ENCODE assay signal across 8 cellular contexts in the genomic region with DNA sequence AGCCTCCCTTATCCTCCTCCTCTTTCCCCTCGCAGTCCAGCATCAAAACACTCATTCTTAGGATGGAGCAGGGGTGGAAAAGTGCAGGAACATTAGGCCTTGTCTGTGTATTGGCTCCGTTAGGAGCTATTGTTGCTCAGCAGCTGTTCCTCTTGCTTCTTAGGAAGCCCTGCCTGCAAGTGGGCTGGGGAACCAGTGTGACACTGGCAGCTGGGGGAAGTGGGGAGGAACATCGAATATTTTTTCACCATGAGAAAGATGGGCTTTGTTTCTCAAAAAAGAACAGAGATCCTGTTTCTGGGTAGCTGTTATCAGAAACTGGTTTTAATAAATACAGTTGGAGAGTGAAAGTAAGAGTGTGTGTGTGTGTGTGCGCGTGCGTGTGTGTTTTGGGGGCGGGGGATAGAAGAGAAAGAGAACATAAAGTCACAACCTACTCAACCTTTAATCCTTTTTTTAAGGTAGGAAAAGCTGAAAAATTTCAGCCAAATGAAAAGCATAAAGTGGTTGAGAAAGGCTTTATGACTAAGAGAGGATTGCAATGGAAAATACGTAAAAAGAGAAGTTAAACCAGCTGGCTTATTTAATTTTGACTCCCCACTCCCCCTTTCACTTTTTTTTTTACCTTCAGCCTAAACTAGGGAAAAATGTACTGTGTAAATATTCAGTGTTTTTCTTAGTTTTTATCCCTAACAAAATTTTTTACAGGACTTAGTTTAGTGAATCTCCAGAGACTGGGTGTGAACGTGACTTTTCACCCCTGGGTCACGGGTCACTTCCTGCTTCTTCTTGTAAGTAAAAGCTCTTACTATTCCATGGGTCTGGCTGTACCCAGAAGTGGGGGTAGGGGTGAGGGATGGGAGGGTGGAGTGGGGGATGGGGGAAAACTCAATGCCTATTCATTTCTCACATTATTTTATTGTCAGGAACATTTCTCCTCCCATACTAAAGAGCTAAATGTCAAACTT.
DNase-seq lines count a peak whose midpoint lies in the region; ATAC-seq and TF ChIP-seq lines count a peak whose summit lies in the region.

No MANE protein-coding gene starts in this region.

- peak; percentile 26 for ATAC-seq in HG03066 (IDR thresholded peaks at IDR 0.05; ENCODE audit: low read depth, unreplicated experiment)
- peak; percentile 47 for ATAC-seq in activated B cell treated with CpG ODN at 0.5 μM for 24 hours (ENCODE audit: low read depth)
- peak; percentile 46 to 49 for ATAC-seq in stimulated activated naive B cell treated with anti-CD40 and anti-IgM and Interleukin-4, amounts not matched to agents 10 μg/mL and 1 μg/mL and 100 μg/mL, for 72 hours (replicated peaks)
- no peak for ATAC-seq in HG02970 (IDR thresholded peaks at IDR 0.05; ENCODE audit: low FRiP score, unreplicated experiment)

- H3K4me1 Mint-ChIP-seq in activated B cell treated with CpG ODN at 0.5 μM for 24 hours, result peaks cover 64% of the 10 kb centered on the region
- peaks cover 40 to 68% of the 10 kb centered on the region in 2 donors for H3K4me1 Mint-ChIP-seq in stimulated activated naive B cell treated with anti-CD40 and anti-IgM and Interleukin-4, amounts not matched to agents 10 μg/mL and 1 μg/mL and 100 μg/mL, for 72 hours
- H3K4me1 Mint-ChIP-seq in endothelial cell (ENCODE audit: unreplicated experiment), result peaks cover 9% of the 10 kb centered on the region

- H3K4me3 ChIP-seq in GM06990 (replicated peaks; ENCODE audit: low read depth, low read length), result peak overlapping the region; percentile 29
- no peak overlapping the region for H3K4me3 ChIP-seq in mucosa of stomach (ENCODE audit: low read length)

- H3K27me3 Mint-ChIP-seq in activated B cell treated with CpG ODN at 0.5 μM for 24 hours (no peaks in the 10 kb centered on the region), endothelial cell (ENCODE audit: unreplicated experiment) (no peaks in the 10 kb centered on the region)
- H3K27me3 Mint-ChIP-seq in stimulated activated naive B cell treated with anti-CD40 and anti-IgM and Interleukin-4, amounts not matched to agents 10 μg/mL and 1 μg/mL and 100 μg/mL, for 72 hours, result no peaks in the 10 kb centered on the region

- H3K27ac Mint-ChIP-seq in activated B cell treated with CpG ODN at 0.5 μM for 24 hours, result peak overlapping the region; percentile 94
- H3K27ac Mint-ChIP-seq in stimulated activated naive B cell treated with anti-CD40 and anti-IgM and Interleukin-4, amounts not matched to agents 10 μg/mL and 1 μg/mL and 100 μg/mL, for 72 hours, result peak overlapping the region; percentile 94
- no peak overlapping the region for H3K27ac Mint-ChIP-seq in endothelial cell (ENCODE audit: unreplicated experiment)

- POLR2A ChIA-PET in activated B cell treated with CpG ODN at 0.5 μM for 24 hours (lab: Charles Lee), result interaction anchor here (0.5 to 11.4 kb wide), 35 partner anchors 11 to 381 kb away, joined by 3 to 167 read pairs (median 5); a partner anchor contains a TSS

- peaks cover 44% of the 10 kb centered on the region for H3K4me1 ChIP-seq in mucosa of stomach (ENCODE audit: control insufficient read depth, insufficient read depth, low read length)

- TF ChIP-seq CTCF in GM06990 (IDR thresholded peaks at IDR 0.05; ENCODE audit: insufficient read depth, low read length, poor library complexity, severe bottlenecking), result no peak
- no peak for TF ChIP-seq CTCF in activated B cell treated with CpG ODN at 0.5 μM for 24 hours (IDR thresholded peaks at IDR 0.05)
- TF ChIP-seq CTCF in endothelial cell (IDR thresholded peaks at IDR 0.05; ENCODE audit: unreplicated experiment), result no peak

- H3K9me3 Mint-ChIP-seq in activated B cell treated with CpG ODN at 0.5 μM for 24 hours (peaks cover 2% of the 10 kb centered on the region), endothelial cell (ENCODE audit: unreplicated experiment) (no peaks in the 10 kb centered on the region)
- peaks cover 0 to 2% of the 10 kb centered on the region in 2 donors for H3K9me3 Mint-ChIP-seq in stimulated activated naive B cell treated with anti-CD40 and anti-IgM and Interleukin-4, amounts not matched to agents 10 μg/mL and 1 μg/mL and 100 μg/mL, for 72 hours

- peak overlapping the region; percentile 77 for H3K4me3 Mint-ChIP-seq in activated B cell treated with CpG ODN at 0.5 μM for 24 hours
- H3K4me3 Mint-ChIP-seq in stimulated activated naive B cell treated with anti-CD40 and anti-IgM and Interleukin-4, amounts not matched to agents 10 μg/mL and 1 μg/mL and 100 μg/mL, for 72 hours, result peak overlapping the region; percentile 77 to 82
- H3K4me3 Mint-ChIP-seq in endothelial cell (ENCODE audit: unreplicated experiment), result no peak overlapping the region

- intact Hi-C loops in activated B cell treated with CpG ODN at 0.5 μM for 24 hours (cut with micrococcal nuclease), result loop anchor here (1.0 to 2.0 kb wide), 5 partner anchors 9 to 361 kb away; no protein-coding TSS in a partner anchor

- H3K9ac ChIP-seq in mucosa of stomach (ENCODE audit: low read length), result peak overlapping the region; percentile 29

- H3K36me3 Mint-ChIP-seq in activated B cell treated with CpG ODN at 0.5 μM for 24 hours (ENCODE audit: low read depth) (peaks cover 1% of the 10 kb centered on the region), endothelial cell (ENCODE audit: low read depth, unreplicated experiment) (no peaks in the 10 kb centered on the region)
- H3K36me3 Mint-ChIP-seq in stimulated activated naive B cell treated with anti-CD40 and anti-IgM and Interleukin-4, amounts not matched to agents 10 μg/mL and 1 μg/mL and 100 μg/mL, for 72 hours, result peaks cover 2 to 9% of the 10 kb centered on the region in 2 donors

- H3K27me3 ChIP-seq in GM06990 (replicated peaks; ENCODE audit: control insufficient read depth, insufficient read depth, low read length), result no peaks in the 10 kb centered on the region
- H3K27me3 ChIP-seq in mucosa of stomach (ENCODE audit: control insufficient read depth, insufficient read depth, low read length), result no peaks in the 10 kb centered on the region

- no peaks in the 10 kb centered on the region for H3K36me3 ChIP-seq in GM06990 (ENCODE audit: control insufficient read depth, insufficient read depth, low read length)
- H3K36me3 ChIP-seq in mucosa of stomach (ENCODE audit: control insufficient read depth, insufficient read depth, low read length), result no peaks in the 10 kb centered on the region

- peak; percentile 69 for DNase-seq in GM06990 (ENCODE audit: extremely low read depth, insufficient read length)
- DNase-seq in activated B cell treated with CpG ODN at 0.5 μM for 24 hours, result peak; percentile 20
- peak; percentile 14 to 40 for DNase-seq in dermis microvascular lymphatic vessel endothelial cell (ENCODE audit: low read depth in 2 of 2)
- no peak for DNase-seq in stimulated activated naive B cell treated with anti-CD40 and anti-IgM and Interleukin-4, amounts not matched to agents 10 μg/mL and 1 μg/mL and 100 μg/mL, for 72 hours
- DNase-seq in endothelial cell (ENCODE audit: low spot score), result no peak

- H3K9me3 ChIP-seq in mucosa of stomach (ENCODE audit: control insufficient read depth, low read length), result no peaks in the 10 kb centered on the region

- CTCF ChIA-PET in activated B cell treated with CpG ODN at 0.5 μM for 24 hours (lab: Charles Lee), result interaction anchor here (0.6 to 6.7 kb wide), 14 partner anchors 11 to 362 kb away, joined by 3 to 58 read pairs (median 3); a partner anchor contains a TSS

Comparison
In these comparisons a context has a peak if more than half of its experiments do, and no peak if none do; other contexts are left out.
1. DNase-seq: peak in GM06990 (single experiment), activated B cell treated with CpG ODN at 0.5 μM for 24 hours (single experiment) and dermis microvascular lymphatic vessel endothelial cell (2 of 2); none in stimulated activated naive B cell treated with anti-CD40 and anti-IgM and Interleukin-4, amounts not matched to agents 10 μg/mL and 1 μg/mL and 100 μg/mL, for 72 hours (single experiment) and endothelial cell (single experiment).